Comparison of ENCODE assay signal across 10 cellular contexts in the genomic region with DNA sequence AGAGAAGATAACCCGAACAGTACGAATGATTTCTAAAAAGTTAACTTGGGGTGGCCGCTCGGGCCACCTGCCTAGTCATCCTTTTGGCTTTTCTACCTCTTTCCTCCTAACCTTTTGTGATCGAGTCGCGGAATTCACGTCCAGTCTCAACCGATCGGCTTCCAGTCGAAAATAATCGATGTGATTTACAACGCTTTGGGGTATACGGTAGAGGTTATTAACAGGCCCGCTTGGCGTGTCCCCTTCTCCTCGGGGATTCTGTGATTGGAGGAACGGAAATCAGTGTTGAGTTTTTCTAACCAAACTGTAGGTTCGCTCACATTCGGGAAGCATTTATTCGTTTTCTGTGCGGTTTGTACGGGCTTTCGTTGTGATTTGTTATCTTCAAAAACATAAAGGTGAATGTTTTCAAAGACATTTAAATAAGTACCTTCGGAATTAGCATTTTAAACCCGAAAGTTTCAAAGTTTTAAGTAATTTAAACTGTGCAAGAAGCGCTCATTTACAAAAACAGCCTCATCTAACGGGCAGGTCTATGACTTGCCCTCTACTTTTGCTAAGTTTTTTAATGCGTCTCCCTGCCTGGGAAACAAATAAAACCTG. TPM values are rescaled to one million over a fixed set of nuclear protein-coding genes. Genes with fewer than 3 reads are reported as not detected.
DNase-seq lines count a peak whose midpoint lies in the region; FAIRE-seq and TF ChIP-seq lines count a peak whose summit lies in the region.
"Had no signal": no experiment of that assay in that cellular context is flagged by ENCODE, and none has a peak within 500 bp of the region (broad histone marks: within the 10 kb centered on the region; RNA-seq: fewer than 3 reads in every experiment).

No MANE protein-coding gene starts in this region.

- H3K27me3 ChIP-seq in BLaER1 (peaks cover 68% of the 10 kb centered on the region), H7 (ENCODE audit: control insufficient read depth, insufficient read depth, low read length) (peaks cover 39% of the 10 kb centered on the region), astrocyte (ENCODE audit: insufficient read depth, low read length) (peaks cover 34% of the 10 kb centered on the region), transverse colon (peaks cover 98% of the 10 kb centered on the region)

- no peak for FAIRE-seq in astrocyte (lab: Jason Lieb, UNC)
- FAIRE-seq: H54 had no signal

- peaks cover 44% of the 10 kb centered on the region for H3K27me3 Mint-ChIP-seq in astrocyte (ENCODE audit: low read depth, unreplicated experiment)

- H3K36me3 Mint-ChIP-seq in astrocyte (ENCODE audit: low read depth, unreplicated experiment), result no peaks in the 10 kb centered on the region

- H3K79me2 ChIP-seq in astrocyte (ENCODE audit: insufficient read depth, low read length), result no peaks in the 10 kb centered on the region

- H3K9me3 Mint-ChIP-seq in astrocyte (ENCODE audit: unreplicated experiment), result peaks cover 2% of the 10 kb centered on the region

- no peaks in the 10 kb centered on the region for H3K9me3 ChIP-seq in BLaER1
- no peaks in the 10 kb centered on the region for H3K9me3 ChIP-seq in astrocyte (ENCODE audit: insufficient read depth, low read depth, low read length)
- H3K9me3 ChIP-seq in transverse colon, result no peaks in the 10 kb centered on the region

- no peak for TF ChIP-seq POLR2A in transverse colon (IDR thresholded peaks at IDR 0.05)

- intact Hi-C loops in transverse colon (cut with DNase I; ENCODE audit: low total_unique reads), result no loop called here

- H3K4me3 Mint-ChIP-seq in astrocyte (ENCODE audit: unreplicated experiment), result peak overlapping the region; percentile 81

- H3K4me1 ChIP-seq in BLaER1, result peaks cover 6% of the 10 kb centered on the region; the same call in 1 of the 2 replicates
- H3K4me1 ChIP-seq in astrocyte (ENCODE audit: insufficient read depth, low read length), result no peaks in the 10 kb centered on the region
- peaks cover 0 to 12% (median 2%) of the 10 kb centered on the region in 4 donors for H3K4me1 ChIP-seq in transverse colon

- WGBS in transverse colon (ENCODE audit: low coverage in 1 of 2), 2 donors, result 9 to 10% methylated on average over 24 to 29 of the region's 29 CpGs

- TF ChIP-seq CTCF in astrocyte (IDR thresholded peaks at IDR 0.05; ENCODE audit: insufficient read depth, low read depth, low read length) (no peak), transverse colon (IDR thresholded peaks at IDR 0.05) (no peak)

- H3K27ac ChIP-seq in BLaER1, result no peak overlapping the region
- H3K27ac ChIP-seq in astrocyte (ENCODE audit: low read depth, low read length), result no peak overlapping the region
- H3K27ac ChIP-seq in transverse colon, result no peak overlapping the region

- peaks cover 4% of the 10 kb centered on the region for H3K4me1 Mint-ChIP-seq in astrocyte (ENCODE audit: low read depth, unreplicated experiment)

- H3K4me2 ChIP-seq in BLaER1, result 0 out of 2 replicates have a peak overlapping the region, but pooled peaks have one; percentile 30
- no peak overlapping the region for H3K4me2 ChIP-seq in astrocyte (ENCODE audit: low read length)

- no peak for TF ChIP-seq EP300 in transverse colon (IDR thresholded peaks at IDR 0.05; ENCODE audit: low read depth)

- H3K36me3 ChIP-seq in BLaER1, result no peaks in the 10 kb centered on the region
- peaks cover 2% of the 10 kb centered on the region; the same call in 1 of the 2 replicates for H3K36me3 ChIP-seq in H7 (replicated peaks; ENCODE audit: control insufficient read depth, insufficient read depth, low read length)
- no peaks in the 10 kb centered on the region for H3K36me3 ChIP-seq in astrocyte (ENCODE audit: insufficient read depth, low read length)
- H3K36me3 ChIP-seq in transverse colon, result no peaks in the 10 kb centered on the region

- in situ Hi-C loops in transverse colon (cut with MboI; ENCODE audit: low pct_ligation_motif_present in 1 of 4, low pct_unique_long_range_greater_than_20kb in 1 of 4, low sequenced_read_pairs in 3 of 4), result no loop called here

- no peak overlapping the region for H3K9ac ChIP-seq in BLaER1
- H3K9ac ChIP-seq in astrocyte (ENCODE audit: low read length), result no peak overlapping the region

- H4K20me1 ChIP-seq in BLaER1 (peaks cover 44% of the 10 kb centered on the region), astrocyte (ENCODE audit: insufficient read depth, low read length) (no peaks in the 10 kb centered on the region)

- DNase-seq in H7, result no peak
- DNase-seq in astrocyte (ENCODE audit: low read depth), result peak; percentile 3
- DNase-seq in kidney tubule cell (ENCODE audit: low spot score), result peak; percentile 12
- no peak for DNase-seq in Kasumi-1 (lab: John Stamatoyannopoulos, UW)
- no peak for DNase-seq in transverse colon
- no peak for DNase-seq in GDM1 (lab: John Stamatoyannopoulos, UW)
- DNase-seq in NCI-H1417 (lab: John Stamatoyannopoulos, UW), result no peak
- DNase-seq: GF-D8 had no signal

- no peak overlapping the region for H3K4me3 ChIP-seq in BLaER1
- H3K4me3 ChIP-seq in H7 (ENCODE audit: insufficient read depth, low read depth, low read length), result peak overlapping the region; percentile 45
- H3K4me3 ChIP-seq in astrocyte (ENCODE audit: insufficient read depth, low read depth, low read length), result no peak overlapping the region
- H3K4me3 ChIP-seq in transverse colon, result peak overlapping the region in 2 of 4 donors; percentile 38 to 51

- H2AFZ ChIP-seq in astrocyte (ENCODE audit: low read depth, low read length), result peak overlapping the region; percentile 52

- H3K27ac Mint-ChIP-seq in astrocyte (ENCODE audit: unreplicated experiment), result no peak overlapping the region

RNA-seq across cellular contexts. Expression of a gene that starts 0.6 kb away (rescaled TPM):
- total RNA-seq in H7 (2014; rRNA removed; shearing (Covaris generic)), result 1.7 and 2.7 TPM in 2 replicates
- total RNA-seq in astrocyte (0.60 and 2.3 TPM in 2 replicates), transverse colon (not detected)

Comparison
In these comparisons a context has a peak if more than half of its experiments do, and no peak if none do; other contexts are left out.
1. DNase-seq: peak in astrocyte (single experiment) and kidney tubule cell (single experiment); none in H7 (single experiment), Kasumi-1 (0 of 2), transverse colon (single experiment), GDM1 (single experiment) and NCI-H1417 (0 of 3).